ENCODE assay signal across 23 cellular contexts in the genomic region with DNA sequence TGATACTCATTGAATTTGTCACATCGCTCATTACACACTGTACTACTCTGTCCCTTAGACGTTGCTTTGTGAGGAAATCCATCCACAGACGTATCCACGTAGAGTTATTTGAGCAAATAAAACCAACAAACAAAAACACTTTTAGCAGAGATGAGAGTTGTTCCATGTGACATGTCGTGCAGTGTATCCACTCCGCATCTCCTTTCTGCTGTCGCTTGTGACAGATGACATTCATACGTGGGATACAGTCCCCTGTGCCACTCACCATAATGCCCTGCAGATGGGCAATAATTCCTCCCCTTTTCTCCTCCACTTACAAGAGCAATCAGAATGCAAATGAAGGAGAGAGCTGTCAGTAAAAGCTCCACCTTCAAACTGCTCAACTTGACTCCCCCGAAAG. TPM values are rescaled to one million over a fixed set of nuclear protein-coding genes. Genes with fewer than 3 reads are reported as not detected.
DNase-seq lines count a peak whose midpoint lies in the region; ATAC-seq, FAIRE-seq and TF ChIP-seq lines count a peak whose summit lies in the region.
"Had no signal": no experiment of that assay in that cellular context is flagged by ENCODE, and none has a peak within 500 bp of the region (broad histone marks: within the 10 kb centered on the region; RNA-seq: fewer than 3 reads in every experiment).

No MANE protein-coding gene starts in this region.

- H3K9ac ChIP-seq in BLaER1 treated with 17β-estradiol and CSF1 and Interleukin-3, amounts not matched to agents 10 nM and 100 nM = no peak overlapping the region
- H3K9ac ChIP-seq in SK-N-MC (ENCODE audit: insufficient read length) = no peak overlapping the region

- in situ Hi-C loops in GM13976 (cut with MboI; ENCODE audit: low sequenced_read_pairs, unreplicated experiment) = no loop called here

- FAIRE-seq in urothelium cell line (lab: Jason Lieb, UNC) = no peak
- FAIRE-seq: GM12891, GM18507, GM19239 had no signal

- H3K4me2 ChIP-seq in BLaER1 treated with 17β-estradiol and CSF1 and Interleukin-3, amounts not matched to agents 10 nM and 100 nM = peak overlapping the region in 7 of 11 experiments; percentile 1 to 77 (median 67); a peak in 6 of 22 replicates

- no peaks in the 10 kb centered on the region for H3K9me3 Mint-ChIP-seq in osteocyte (ENCODE audit: unreplicated experiment)
- H3K9me3 Mint-ChIP-seq: CD8-positive, alpha-beta memory T cell had no signal

- TF ChIP-seq POLR2A in NB4 (IDR thresholded peaks at IDR 0.05; ENCODE audit: extremely low read depth, insufficient read length) = peak; percentile 9

- H3K36me3 Mint-ChIP-seq in osteocyte (ENCODE audit: unreplicated experiment) = peaks cover 17% of the 10 kb centered on the region

- H3K9me3 ChIP-seq in BLaER1 treated with 17β-estradiol and CSF1 and Interleukin-3, amounts not matched to agents 10 nM and 100 nM (replicated peaks in 1 of 11) = no peaks in the 10 kb centered on the region
- H3K9me3 ChIP-seq in SK-N-MC (ENCODE audit: low read depth, low read length) = no peaks in the 10 kb centered on the region
- H3K9me3 ChIP-seq: MG63, Peyer's patch, SJCRH30 had no signal

- no peak overlapping the region for H3K27ac ChIP-seq in BLaER1 treated with 17β-estradiol and CSF1 and Interleukin-3, amounts not matched to agents 10 nM and 100 nM
- peak overlapping the region; percentile 48 for H3K27ac ChIP-seq in SK-N-MC
- H3K27ac ChIP-seq: Peyer's patch, SJCRH30 had no signal

- ATAC-seq in GM18858 (IDR thresholded peaks at IDR 0.05; ENCODE audit: unreplicated experiment) = no peak

- H3K4me3 ChIP-seq in BLaER1 treated with 17β-estradiol and CSF1 and Interleukin-3, amounts not matched to agents 10 nM and 100 nM = no peak overlapping the region
- H3K4me3 ChIP-seq in NB4 (ENCODE audit: low read depth, low read length) = no peak overlapping the region
- no peak overlapping the region for H3K4me3 ChIP-seq in SK-N-MC
- H3K4me3 ChIP-seq: MG63, Peyer's patch, SJCRH30 had no signal

- H3K4me1 ChIP-seq in BLaER1 treated with 17β-estradiol and CSF1 and Interleukin-3, amounts not matched to agents 10 nM and 100 nM = peaks cover 22 to 90% (median 72%) of the 10 kb centered on the region in 10 experiments
- H3K4me1 ChIP-seq: Peyer's patch had no signal

- no peaks in the 10 kb centered on the region for H3K27me3 ChIP-seq in BLaER1 treated with 17β-estradiol and CSF1 and Interleukin-3, amounts not matched to agents 10 nM and 100 nM
- H3K27me3 ChIP-seq: MG63, Peyer's patch, SJCRH30 had no signal

- no peak overlapping the region for H3K4me3 Mint-ChIP-seq in osteocyte (ENCODE audit: unreplicated experiment)

- DNase-seq in NB4 (ENCODE audit: low read depth) = no peak
- no peak for DNase-seq in SK-N-MC (ENCODE audit: low read depth, low spot score)
- peak; percentile 11 for DNase-seq in osteocyte (ENCODE audit: extremely low spot score, unreplicated experiment)
- no peak for DNase-seq in urothelium cell line (ENCODE audit: low spot score)
- no peak for DNase-seq in GM13976 (ENCODE audit: low spot score)
- no peak for DNase-seq in T-helper 9 cell
- DNase-seq: ACHN; Calu3; CD8-positive, alpha-beta memory T cell; DMS153; Kasumi-1; MG63; NCI-H1048; NCI-H1417 treated with DMSO at 0.1 percent for 48 hours; NCI-H187; NCI-H82; Peyer's patch; SJCRH30 had no signal

- peaks cover 77% of the 10 kb centered on the region for H3K4me1 Mint-ChIP-seq in osteocyte (ENCODE audit: unreplicated experiment)

- no peaks in the 10 kb centered on the region for H3K27me3 Mint-ChIP-seq in osteocyte (ENCODE audit: unreplicated experiment)
- H3K27me3 Mint-ChIP-seq: CD8-positive, alpha-beta memory T cell had no signal

- H3K36me3 ChIP-seq in BLaER1 treated with 17β-estradiol and CSF1 and Interleukin-3, amounts not matched to agents 10 nM and 100 nM = peaks cover 31 to 95% (median 59%) of the 10 kb centered on the region in 11 experiments
- H3K36me3 ChIP-seq in SK-N-MC (ENCODE audit: insufficient read depth, low read length) = peaks cover 95% of the 10 kb centered on the region
- H3K36me3 ChIP-seq: MG63, SJCRH30 had no signal

- no peak overlapping the region for H3K27ac Mint-ChIP-seq in osteocyte (ENCODE audit: unreplicated experiment)
- H3K27ac Mint-ChIP-seq: CD8-positive, alpha-beta memory T cell had no signal

- TF ChIP-seq CTCF in NB4 (IDR thresholded peaks at IDR 0.05; ENCODE audit: low read depth, low read length) = no peak
- TF ChIP-seq CTCF in osteocyte (IDR thresholded peaks at IDR 0.05) = no peak
- no peak for TF ChIP-seq CTCF in GM13976 (IDR thresholded peaks at IDR 0.05; ENCODE audit: borderline replicate concordance, control extremely low read depth, extremely low read depth, insufficient read depth, missing control alignments)

- H4K20me1 ChIP-seq in BLaER1 treated with 17β-estradiol and CSF1 and Interleukin-3, amounts not matched to agents 10 nM and 100 nM = peaks cover 27 to 100% (median 99%) of the 10 kb centered on the region in 11 experiments; a peak in 21 of 22 replicates

RNA-seq across cellular contexts. Expression of a gene that starts 26.0 kb away (rescaled TPM):
- total RNA-seq in osteocyte = 49.1 and 52.3 TPM in 2 replicates
